ENCODE assay signal across 8 cellular contexts in the genomic region with DNA sequence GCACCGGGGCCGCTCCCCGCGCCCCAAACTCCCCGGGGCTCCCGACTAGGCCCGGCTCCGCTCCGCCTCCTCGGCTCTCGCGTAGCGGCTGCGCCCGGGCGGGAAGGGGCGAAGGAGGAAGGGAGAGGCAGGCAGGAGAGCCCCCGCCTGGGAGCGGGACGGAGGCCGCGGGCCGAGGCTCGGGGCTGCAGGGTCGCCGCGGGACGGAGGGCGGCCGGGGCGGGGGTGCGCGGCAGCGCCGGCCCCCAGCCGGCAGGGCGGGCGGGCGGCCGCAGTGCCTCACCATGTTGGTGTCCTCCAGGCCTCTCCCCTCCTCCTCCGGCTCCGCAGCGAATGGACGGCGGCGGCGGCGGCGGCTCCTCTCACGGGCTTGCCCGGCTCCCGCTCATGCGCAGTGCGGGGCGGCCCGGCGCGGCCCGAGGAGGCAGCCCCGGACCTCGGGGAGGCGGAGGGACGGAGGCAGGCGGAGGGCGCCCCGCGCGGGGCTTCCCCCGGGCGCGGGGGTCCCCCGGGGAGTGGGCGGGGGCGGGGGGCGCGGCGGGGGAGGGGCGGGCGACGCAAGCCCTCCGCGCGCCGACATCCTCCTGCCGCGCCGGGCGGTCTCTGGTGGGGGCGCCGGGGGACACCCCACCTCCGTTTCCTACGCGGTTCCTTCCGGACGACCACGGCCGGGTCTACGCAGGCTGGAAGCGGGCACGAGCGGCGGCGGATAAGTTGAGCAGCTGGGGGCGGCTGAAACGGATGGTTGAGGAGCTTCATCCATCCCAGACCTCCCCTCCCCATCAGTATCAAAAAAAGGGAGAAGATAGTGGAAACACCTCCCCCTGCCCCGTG. TPM values are rescaled to one million over a fixed set of nuclear protein-coding genes. Genes with fewer than 3 reads are reported as not detected.
DNase-seq lines count a peak whose midpoint lies in the region; TF ChIP-seq lines count a peak whose summit lies in the region.

A gene (minus strand): TSS at position 335 of the 834 bp plus-strand sequence. CDS start 49 bp downstream, at position 286.

- H3K9me3 Mint-ChIP-seq in neural progenitor cell, result no peaks in the 10 kb centered on the region

- peaks cover 18% of the 10 kb centered on the region for H3F3A ChIP-seq in neural progenitor cell (ENCODE audit: low read depth)

- peaks cover 38% of the 10 kb centered on the region for H4K20me1 ChIP-seq in neural progenitor cell (ENCODE audit: low read depth)

- peak within 1 kb of the TSS; percentile 98 for H3K4me3 Mint-ChIP-seq in neural progenitor cell

- H3K27ac Mint-ChIP-seq in neural progenitor cell, result peak within 1 kb of the TSS; percentile 90

- H3K4me1 ChIP-seq in ES-I3 (ENCODE audit: insufficient read depth, low read length) (peaks cover 4% of the 10 kb centered on the region; the same call in 1 of the 2 replicates), SJCRH30 (peaks cover 5% of the 10 kb centered on the region; the same call in 1 of the 2 replicates), neural progenitor cell (peaks cover 14% of the 10 kb centered on the region), stomach smooth muscle (ENCODE audit: control insufficient read depth, insufficient read depth, low read length) (peaks cover 4% of the 10 kb centered on the region)

- H3K27ac ChIP-seq in SJCRH30, result peak within 1 kb of the TSS; percentile 46
- no peak within 1 kb of the TSS for H3K27ac ChIP-seq in neural progenitor cell
- H3K27ac ChIP-seq in stomach smooth muscle (ENCODE audit: low read length), result peak within 1 kb of the TSS; percentile 64

- TF ChIP-seq CTCF in foreskin fibroblast (IDR thresholded peaks at IDR 0.05; ENCODE audit: low read depth, low read length) (no peak), neural progenitor cell (IDR thresholded peaks at IDR 0.05) (no peak)

- H3K27me3 ChIP-seq in SJCRH30 (no peaks in the 10 kb centered on the region), neural progenitor cell (no peaks in the 10 kb centered on the region), stomach smooth muscle (ENCODE audit: control insufficient read depth in 1 of 2, insufficient read depth in 2 of 2, low read length in 2 of 2) (no peaks in the 10 kb centered on the region)

- H3K27me3 Mint-ChIP-seq in neural progenitor cell (ENCODE audit: insufficient read depth, low read depth), result peaks cover 5% of the 10 kb centered on the region

- H3K9me3 ChIP-seq in ES-I3 (ENCODE audit: control insufficient read depth, insufficient read depth, low read length), result no peaks in the 10 kb centered on the region
- H3K9me3 ChIP-seq in SJCRH30 (replicated peaks), result no peaks in the 10 kb centered on the region
- H3K9me3 ChIP-seq in neural progenitor cell (ENCODE audit: low read depth), result no peaks in the 10 kb centered on the region
- H3K9me3 ChIP-seq in stomach smooth muscle (ENCODE audit: control insufficient read depth in 2 of 2, low read length in 2 of 2), result no peaks in the 10 kb centered on the region

- peak within 1 kb of the TSS; percentile 67 for H2AFZ ChIP-seq in neural progenitor cell (replicated peaks)

- peaks cover 44% of the 10 kb centered on the region for H3K79me2 ChIP-seq in neural progenitor cell (ENCODE audit: low read depth)

- H3K4me2 ChIP-seq in neural progenitor cell, result peak within 1 kb of the TSS; percentile 95

- H3K4me1 Mint-ChIP-seq in neural progenitor cell, result peaks cover 19% of the 10 kb centered on the region

- H3K36me3 ChIP-seq in ES-I3 (ENCODE audit: insufficient read depth, low read length) (no peaks in the 10 kb centered on the region), SJCRH30 (no peaks in the 10 kb centered on the region), neural progenitor cell (no peaks in the 10 kb centered on the region), stomach smooth muscle (ENCODE audit: control insufficient read depth in 2 of 2, insufficient read depth in 2 of 2, low read length in 2 of 2) (no peaks in the 10 kb centered on the region)

- H3K36me3 Mint-ChIP-seq in neural progenitor cell, result peaks cover 3% of the 10 kb centered on the region

- DNase-seq in H4 (ENCODE audit: low spot score) (peak; percentile 76), LoVo (ENCODE audit: low spot score) (peak; percentile 87), SJCRH30 (peak; percentile 87 to 88), activated gamma-delta T cell treated with Interleukin-2 at 50 U/mL for 16 hours (peak; percentile 87), foreskin fibroblast (peak; percentile 76 to 94), neural progenitor cell (ENCODE audit: low spot score) (peak; percentile 95)

- H3K4me3 ChIP-seq in SJCRH30 (peak within 1 kb of the TSS; percentile 83), foreskin fibroblast (ENCODE audit: low read depth in 1 of 2, low read length in 2 of 2) (peak within 1 kb of the TSS; percentile 87 to 96), neural progenitor cell (peak within 1 kb of the TSS; percentile 97), stomach smooth muscle (ENCODE audit: low read length in 2 of 2) (peak within 1 kb of the TSS; percentile 84 to 88)

- H3K9ac ChIP-seq in ES-I3 (ENCODE audit: low read depth, low read length), result peak within 1 kb of the TSS; percentile 82
- H3K9ac ChIP-seq in neural progenitor cell, result peak within 1 kb of the TSS; percentile 71
- H3K9ac ChIP-seq in stomach smooth muscle (ENCODE audit: low read length in 2 of 2), result peak within 1 kb of the TSS; percentile 88 to 90

RNA-seq across cellular contexts. Expression of the gene that starts here (rescaled TPM):
- total RNA-seq in H4 (2014; rRNA removed; shearing (Covaris generic)), result 26.0 and 33.3 TPM in 2 replicates
- total RNA-seq in SJCRH30 (2014; rRNA removed; shearing (Covaris generic)), result 33.7 and 34.5 TPM in 2 replicates
- 36.9 and 63.6 TPM in 2 replicates for total RNA-seq in neural progenitor cell (ENCODE audit: low replicate concordance)
